In genomic region chr14:100405752-100406455, GRCh38 we compare ENCODE assay signal across 11 cellular contexts. TPM values are rescaled to one million over a fixed set of nuclear protein-coding genes. Genes with fewer than 3 reads are reported as not detected.
A peak's percentile ranks its signal among the peaks of the same experiment; 100 is the strongest.
DNase-seq lines count a peak whose midpoint lies in the region; ATAC-seq and TF ChIP-seq lines count a peak whose summit lies in the region.
"Had no signal": no experiment of that assay in that cellular context is flagged by ENCODE, and none has a peak within 500 bp of the region (broad histone marks: within the 10 kb centered on the region; RNA-seq: fewer than 3 reads in every experiment).

No MANE protein-coding gene starts in this region.

- intact Hi-C loops in CD14-positive monocyte (cut with micrococcal nuclease), result no loop called here

- peaks cover 7 to 23% of the 10 kb centered on the region in 2 donors for H3K36me3 Mint-ChIP-seq in CD14-positive monocyte
- no peaks in the 10 kb centered on the region for H3K36me3 Mint-ChIP-seq in activated T-helper 17 cell treated with anti-CD3 and anti-CD28 coated beads, Interleukin-2, amount 50 U/mL, for 72 hours (ENCODE audit: low read depth)

- H3K9me3 ChIP-seq in mucosa of rectum (ENCODE audit: control insufficient read depth in 2 of 2, low read length in 2 of 2), result no peaks in the 10 kb centered on the region
- no peaks in the 10 kb centered on the region for H3K9me3 ChIP-seq in WERI-Rb-1 (ENCODE audit: severe bottlenecking)
- H3K9me3 ChIP-seq: gastroesophageal sphincter, SK-N-SH had no signal

- H3K9me3 Mint-ChIP-seq in CD14-positive monocyte, result no peaks in the 10 kb centered on the region
- no peaks in the 10 kb centered on the region for H3K9me3 Mint-ChIP-seq in activated T-helper 17 cell treated with anti-CD3 and anti-CD28 coated beads, Interleukin-2, amount 50 U/mL, for 72 hours

- H3K27me3 ChIP-seq in mucosa of rectum (ENCODE audit: control insufficient read depth in 2 of 2, insufficient read depth in 2 of 2, low read length in 2 of 2) (no peaks in the 10 kb centered on the region), WERI-Rb-1 (ENCODE audit: insufficient read depth, low read depth, severe bottlenecking) (no peaks in the 10 kb centered on the region)
- H3K27me3 ChIP-seq: gastroesophageal sphincter had no signal

- H3K9ac ChIP-seq in mucosa of rectum (ENCODE audit: low read depth in 1 of 2, low read length in 2 of 2), result peak overlapping the region in 1 of 2 donors; percentile 61
- H3K9ac ChIP-seq: SK-N-SH had no signal

- peak overlapping the region; percentile 77 to 89 for H3K27ac ChIP-seq in mucosa of rectum (ENCODE audit: low read depth in 2 of 2, low read length in 2 of 2)
- H3K27ac ChIP-seq in WERI-Rb-1, result no peak overlapping the region
- H3K27ac ChIP-seq: gastroesophageal sphincter had no signal

- no peak for TF ChIP-seq CTCF in CD14-positive monocyte (IDR thresholded peaks at IDR 0.05)
- TF ChIP-seq CTCF in WERI-Rb-1 (IDR thresholded peaks at IDR 0.05; ENCODE audit: low read depth, low read length), result no peak

- no peak for ATAC-seq in activated T-helper 17 cell treated with anti-CD3 and anti-CD28 coated beads, Interleukin-2, amount 50 U/mL, for 72 hours (replicated peaks)
- ATAC-seq in GM18909 (IDR thresholded peaks at IDR 0.05; ENCODE audit: poor library complexity, unreplicated experiment) (no peak), GM18517 (IDR thresholded peaks at IDR 0.05; ENCODE audit: unreplicated experiment) (no peak)

- no peaks in the 10 kb centered on the region for H3K36me3 ChIP-seq in mucosa of rectum (ENCODE audit: control insufficient read depth in 2 of 2, insufficient read depth in 2 of 2, low read length in 2 of 2)
- no peaks in the 10 kb centered on the region for H3K36me3 ChIP-seq in WERI-Rb-1
- H3K36me3 ChIP-seq: gastroesophageal sphincter had no signal

- H3K27ac Mint-ChIP-seq in CD14-positive monocyte, result peak overlapping the region; percentile 25 to 97 (median 94)
- H3K27ac Mint-ChIP-seq in activated T-helper 17 cell treated with anti-CD3 and anti-CD28 coated beads, Interleukin-2, amount 50 U/mL, for 72 hours, result peak overlapping the region; percentile 75

- H3K4me1 Mint-ChIP-seq in CD14-positive monocyte, result peaks cover 67% of the 10 kb centered on the region
- peaks cover 25% of the 10 kb centered on the region for H3K4me1 Mint-ChIP-seq in activated T-helper 17 cell treated with anti-CD3 and anti-CD28 coated beads, Interleukin-2, amount 50 U/mL, for 72 hours

- DNase-seq in CD14-positive monocyte (ENCODE audit: low spot score) (no peak), DMS79 treated with DMSO at 0.1 percent for 48 hours (lab: John Stamatoyannopoulos, UW) (peak; percentile 48), WERI-Rb-1 (no peak)
- DNase-seq: NCI-H1436 treated with DMSO at 0.1 percent for 48 hours, NCI-H748 treated with DMSO at 0.1 percent for 48 hours, SK-N-SH had no signal

- H3K4me3 ChIP-seq in mucosa of rectum (ENCODE audit: low read length in 2 of 2) (peak overlapping the region in 1 of 2 donors; percentile 32), WERI-Rb-1 (ENCODE audit: low read depth, low read length) (no peak overlapping the region)
- H3K4me3 ChIP-seq: gastroesophageal sphincter had no signal

- peaks cover 0 to 3% (median 0%) of the 10 kb centered on the region in 3 donors for H3K27me3 Mint-ChIP-seq in CD14-positive monocyte (ENCODE audit: low read depth in 3 of 3)
- H3K27me3 Mint-ChIP-seq in activated T-helper 17 cell treated with anti-CD3 and anti-CD28 coated beads, Interleukin-2, amount 50 U/mL, for 72 hours, result no peaks in the 10 kb centered on the region

- peak overlapping the region in 1 of 2 donors; percentile 7 for H3K4me3 Mint-ChIP-seq in CD14-positive monocyte
- peak overlapping the region; percentile 16 for H3K4me3 Mint-ChIP-seq in activated T-helper 17 cell treated with anti-CD3 and anti-CD28 coated beads, Interleukin-2, amount 50 U/mL, for 72 hours

- H3K4me1 ChIP-seq in mucosa of rectum (ENCODE audit: control insufficient read depth in 2 of 2, insufficient read depth in 2 of 2, low read length in 2 of 2), result peaks cover 33 to 40% of the 10 kb centered on the region in 2 donors

RNA-seq across cellular contexts. Expression of gene WDR25, which starts 29.6 kb away (rescaled TPM):
- polyA plus RNA-seq in CD14-positive monocyte, result 10 to 100 TPM; 10.2 to 12.8 TPM
- total RNA-seq in activated T-helper 17 cell treated with anti-CD3 and anti-CD28 coated beads, Interleukin-2, amount 50 U/mL, for 72 hours, result 1 to 10 TPM; 3.4 to 5.1 TPM
